1 cellular context compared by ENCODE assay signal in genomic region chr11:26297179-26297970, GRCh38.
TF ChIP-seq lines count a peak whose summit lies in the region.

No MANE protein-coding gene starts in this region.

TF ChIP-seq in GM23338, 12 proteins besides CTCF, POLR2A, EP300 and RAD21 (continued from another document):
- TF ChIP-seq, protein P1, sequence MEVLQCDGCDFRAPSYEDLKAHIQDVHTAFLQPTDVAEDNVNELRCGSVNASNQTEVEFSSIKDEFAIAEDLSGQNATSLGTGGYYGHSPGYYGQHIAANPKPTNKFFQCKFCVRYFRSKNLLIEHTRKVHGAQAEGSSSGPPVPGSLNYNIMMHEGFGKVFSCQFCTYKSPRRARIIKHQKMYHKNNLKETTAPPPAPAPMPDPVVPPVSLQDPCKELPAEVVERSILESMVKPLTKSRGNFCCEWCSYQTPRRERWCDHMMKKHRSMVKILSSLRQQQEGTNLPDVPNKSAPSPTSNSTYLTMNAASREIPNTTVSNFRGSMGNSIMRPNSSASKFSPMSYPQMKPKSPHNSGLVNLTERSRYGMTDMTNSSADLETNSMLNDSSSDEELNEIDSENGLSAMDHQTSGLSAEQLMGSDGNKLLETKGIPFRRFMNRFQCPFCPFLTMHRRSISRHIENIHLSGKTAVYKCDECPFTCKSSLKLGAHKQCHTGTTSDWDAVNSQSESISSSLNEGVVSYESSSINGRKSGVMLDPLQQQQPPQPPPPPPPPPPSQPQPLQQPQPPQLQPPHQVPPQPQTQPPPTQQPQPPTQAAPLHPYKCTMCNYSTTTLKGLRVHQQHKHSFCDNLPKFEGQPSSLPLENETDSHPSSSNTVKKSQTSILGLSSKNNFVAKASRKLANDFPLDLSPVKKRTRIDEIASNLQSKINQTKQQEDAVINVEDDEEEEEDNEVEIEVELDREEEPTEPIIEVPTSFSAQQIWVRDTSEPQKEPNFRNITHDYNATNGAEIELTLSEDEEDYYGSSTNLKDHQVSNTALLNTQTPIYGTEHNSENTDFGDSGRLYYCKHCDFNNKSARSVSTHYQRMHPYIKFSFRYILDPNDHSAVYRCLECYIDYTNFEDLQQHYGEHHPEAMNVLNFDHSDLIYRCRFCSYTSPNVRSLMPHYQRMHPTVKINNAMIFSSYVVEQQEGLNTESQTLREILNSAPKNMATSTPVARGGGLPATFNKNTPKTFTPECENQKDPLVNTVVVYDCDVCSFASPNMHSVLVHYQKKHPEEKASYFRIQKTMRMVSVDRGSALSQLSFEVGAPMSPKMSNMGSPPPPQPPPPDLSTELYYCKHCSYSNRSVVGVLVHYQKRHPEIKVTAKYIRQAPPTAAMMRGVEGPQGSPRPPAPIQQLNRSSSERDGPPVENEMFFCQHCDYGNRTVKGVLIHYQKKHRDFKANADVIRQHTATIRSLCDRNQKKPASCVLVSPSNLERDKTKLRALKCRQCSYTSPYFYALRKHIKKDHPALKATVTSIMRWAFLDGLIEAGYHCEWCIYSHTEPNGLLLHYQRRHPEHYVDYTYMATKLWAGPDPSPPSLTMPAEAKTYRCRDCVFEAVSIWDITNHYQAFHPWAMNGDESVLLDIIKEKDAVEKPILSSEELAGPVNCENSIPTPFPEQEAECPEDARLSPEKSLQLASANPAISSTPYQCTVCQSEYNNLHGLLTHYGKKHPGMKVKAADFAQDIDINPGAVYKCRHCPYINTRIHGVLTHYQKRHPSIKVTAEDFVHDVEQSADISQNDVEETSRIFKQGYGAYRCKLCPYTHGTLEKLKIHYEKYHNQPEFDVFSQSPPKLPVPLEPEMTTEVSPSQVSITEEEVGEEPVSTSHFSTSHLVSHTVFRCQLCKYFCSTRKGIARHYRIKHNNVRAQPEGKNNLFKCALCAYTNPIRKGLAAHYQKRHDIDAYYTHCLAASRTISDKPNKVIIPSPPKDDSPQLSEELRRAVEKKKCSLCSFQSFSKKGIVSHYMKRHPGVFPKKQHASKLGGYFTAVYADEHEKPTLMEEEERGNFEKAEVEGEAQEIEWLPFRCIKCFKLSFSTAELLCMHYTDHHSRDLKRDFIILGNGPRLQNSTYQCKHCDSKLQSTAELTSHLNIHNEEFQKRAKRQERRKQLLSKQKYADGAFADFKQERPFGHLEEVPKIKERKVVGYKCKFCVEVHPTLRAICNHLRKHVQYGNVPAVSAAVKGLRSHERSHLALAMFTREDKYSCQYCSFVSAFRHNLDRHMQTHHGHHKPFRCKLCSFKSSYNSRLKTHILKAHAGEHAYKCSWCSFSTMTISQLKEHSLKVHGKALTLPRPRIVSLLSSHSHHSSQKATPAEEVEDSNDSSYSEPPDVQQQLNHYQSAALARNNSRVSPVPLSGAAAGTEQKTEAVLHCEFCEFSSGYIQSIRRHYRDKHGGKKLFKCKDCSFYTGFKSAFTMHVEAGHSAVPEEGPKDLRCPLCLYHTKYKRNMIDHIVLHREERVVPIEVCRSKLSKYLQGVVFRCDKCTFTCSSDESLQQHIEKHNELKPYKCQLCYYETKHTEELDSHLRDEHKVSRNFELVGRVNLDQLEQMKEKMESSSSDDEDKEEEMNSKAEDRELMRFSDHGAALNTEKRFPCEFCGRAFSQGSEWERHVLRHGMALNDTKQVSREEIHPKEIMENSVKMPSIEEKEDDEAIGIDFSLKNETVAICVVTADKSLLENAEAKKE (CRISPR knock-in tag; IDR thresholded peaks at IDR 0.05): no peak
- TF ChIP-seq EZH2 (IDR thresholded peaks at IDR 0.05; ENCODE audit: low read depth, unreplicated experiment) (no peak), JUNB (IDR thresholded peaks at IDR 0.05; ENCODE audit: unreplicated experiment) (no peak), EZH2phosphoT487 (IDR thresholded peaks at IDR 0.05; ENCODE audit: unreplicated experiment) (no peak), ZNF114 (CRISPR knock-in tag; IDR thresholded peaks at IDR 0.05) (no peak)
- TF ChIP-seq, protein P2, sequence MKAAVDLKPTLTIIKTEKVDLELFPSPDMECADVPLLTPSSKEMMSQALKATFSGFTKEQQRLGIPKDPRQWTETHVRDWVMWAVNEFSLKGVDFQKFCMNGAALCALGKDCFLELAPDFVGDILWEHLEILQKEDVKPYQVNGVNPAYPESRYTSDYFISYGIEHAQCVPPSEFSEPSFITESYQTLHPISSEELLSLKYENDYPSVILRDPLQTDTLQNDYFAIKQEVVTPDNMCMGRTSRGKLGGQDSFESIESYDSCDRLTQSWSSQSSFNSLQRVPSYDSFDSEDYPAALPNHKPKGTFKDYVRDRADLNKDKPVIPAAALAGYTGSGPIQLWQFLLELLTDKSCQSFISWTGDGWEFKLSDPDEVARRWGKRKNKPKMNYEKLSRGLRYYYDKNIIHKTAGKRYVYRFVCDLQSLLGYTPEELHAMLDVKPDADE (IDR thresholded peaks at IDR 0.05): no peak
